In the genomic region with DNA sequence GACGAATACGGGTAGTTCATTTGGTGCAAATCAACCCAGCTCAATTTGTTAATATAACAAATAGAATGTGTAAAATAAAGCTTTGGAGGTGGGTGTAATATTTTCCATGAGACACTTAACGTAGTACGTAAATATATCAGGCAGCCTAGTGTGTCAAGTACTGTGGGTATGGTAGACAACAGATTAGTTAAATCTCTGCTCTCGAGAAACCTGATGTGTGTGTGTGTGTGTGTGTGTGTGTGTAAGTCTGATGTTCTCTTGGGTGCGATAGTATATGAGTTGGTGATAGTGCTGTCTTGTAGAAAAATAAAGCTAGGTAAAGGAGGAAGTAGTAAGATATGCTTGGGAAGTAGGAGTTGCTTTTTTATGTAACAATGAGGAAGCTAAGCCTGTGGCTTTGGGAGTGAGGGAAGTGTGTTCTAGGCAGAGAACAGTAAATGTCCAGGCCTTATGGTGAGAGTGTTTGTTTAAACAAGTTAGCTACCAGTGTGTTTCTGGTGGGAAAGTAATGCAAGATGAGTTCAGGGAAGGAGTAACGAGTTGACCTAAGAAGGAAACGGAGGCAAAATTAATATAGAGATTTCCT, we compare ENCODE assay signal across 14 cellular contexts. TPM values are rescaled to one million over a fixed set of nuclear protein-coding genes. Genes with fewer than 3 reads are reported as not detected.
DNase-seq lines count a peak whose midpoint lies in the region; ATAC-seq and TF ChIP-seq lines count a peak whose summit lies in the region.
"Had no signal": no experiment of that assay in that cellular context is flagged by ENCODE, and none has a peak within 500 bp of the region (broad histone marks: within the 10 kb centered on the region; RNA-seq: fewer than 3 reads in every experiment).

No MANE protein-coding gene starts in this region.

- ATAC-seq in T-helper 17 cell (no peak), body of pancreas (no peak), HG03571 (IDR thresholded peaks at IDR 0.05; ENCODE audit: unreplicated experiment) (no peak)

- H3K4me3 ChIP-seq in left ventricle myocardium inferior (no peak overlapping the region), neural progenitor cell (no peak overlapping the region), body of pancreas (no peak overlapping the region)
- H3K4me3 ChIP-seq: stomach had no signal

- no peak overlapping the region for H3K9ac ChIP-seq in neural progenitor cell

- intact Hi-C loops in left ventricle myocardium inferior (cut with micrococcal nuclease) (no loop called here), body of pancreas (cut with DNase I) (no loop called here)

- no peak for DNase-seq in HFFc6
- DNase-seq in T-helper 17 cell: no peak
- DNase-seq in left ventricle myocardium inferior: no peak
- DNase-seq in neural progenitor cell (ENCODE audit: low spot score): peak; percentile 25
- no peak for DNase-seq in NCI-H748 (lab: John Stamatoyannopoulos, UW; ENCODE audit: unreplicated experiment)
- no peak for DNase-seq in body of pancreas
- DNase-seq in hepatic stellate cell (ENCODE audit: low spot score): no peak
- DNase-seq: activated CD8-positive, alpha-beta memory T cell treated with anti-CD3 and anti-CD28 coated beads for 24 hours; NCI-H345; occipital lobe; stimulated activated CD4-positive, alpha-beta T cell treated with anti-CD3 and anti-CD28 coated beads, Interleukin-2, amount 100 ng/mL, for 24 hours; stomach; SW 1271 had no signal

- WGBS in body of pancreas, 2 donors: 53 to 65% methylated on average over 8 of the region's 8 CpGs

- TF ChIP-seq CTCF in HFFc6 (IDR thresholded peaks at IDR 0.05): no peak
- no peak for TF ChIP-seq CTCF in left ventricle myocardium inferior (IDR thresholded peaks at IDR 0.05; ENCODE audit: borderline replicate concordance)
- TF ChIP-seq CTCF in neural progenitor cell (IDR thresholded peaks at IDR 0.05): no peak
- no peak for TF ChIP-seq CTCF in body of pancreas (IDR thresholded peaks at IDR 0.05)

- H4K20me1 ChIP-seq in neural progenitor cell (ENCODE audit: low read depth): peaks cover 100% of the 10 kb centered on the region

- H3K36me3 Mint-ChIP-seq in HFFc6 (ENCODE audit: low read depth): peaks cover 57% of the 10 kb centered on the region
- peaks cover 20% of the 10 kb centered on the region for H3K36me3 Mint-ChIP-seq in T-helper 17 cell (ENCODE audit: low read depth)
- H3K36me3 Mint-ChIP-seq in neural progenitor cell: peaks cover 55% of the 10 kb centered on the region

- H3K27me3 ChIP-seq in left ventricle myocardium inferior (ENCODE audit: low read depth): no peaks in the 10 kb centered on the region
- no peaks in the 10 kb centered on the region for H3K27me3 ChIP-seq in neural progenitor cell
- H3K27me3 ChIP-seq in body of pancreas: no peaks in the 10 kb centered on the region
- H3K27me3 ChIP-seq: stomach had no signal

- peak overlapping the region; percentile 15 for H3K27ac ChIP-seq in left ventricle myocardium inferior (replicated peaks)
- peak overlapping the region; percentile 56 for H3K27ac ChIP-seq in neural progenitor cell
- H3K27ac ChIP-seq in body of pancreas: peak overlapping the region in 1 of 4 donors; percentile 36

- peaks cover 100% of the 10 kb centered on the region for H3K79me2 ChIP-seq in neural progenitor cell (ENCODE audit: low read depth)

- H2AFZ ChIP-seq in neural progenitor cell (replicated peaks): no peak overlapping the region

- no peaks in the 10 kb centered on the region for H3K27me3 Mint-ChIP-seq in HFFc6 (ENCODE audit: insufficient read depth)
- H3K27me3 Mint-ChIP-seq in T-helper 17 cell: no peaks in the 10 kb centered on the region
- H3K27me3 Mint-ChIP-seq in neural progenitor cell (ENCODE audit: insufficient read depth, low read depth): no peaks in the 10 kb centered on the region

- peaks cover 65% of the 10 kb centered on the region for H3K4me1 Mint-ChIP-seq in HFFc6 (ENCODE audit: low read depth)
- H3K4me1 Mint-ChIP-seq in T-helper 17 cell: peaks cover 53% of the 10 kb centered on the region
- peaks cover 29% of the 10 kb centered on the region for H3K4me1 Mint-ChIP-seq in neural progenitor cell

- H3K9me3 Mint-ChIP-seq in HFFc6 (no peaks in the 10 kb centered on the region), neural progenitor cell (no peaks in the 10 kb centered on the region)

- no peak for TF ChIP-seq POLR2A in body of pancreas (IDR thresholded peaks at IDR 0.05)

- H3K4me1 ChIP-seq in left ventricle myocardium inferior (peaks cover 72% of the 10 kb centered on the region), neural progenitor cell (peaks cover 35% of the 10 kb centered on the region), body of pancreas (peaks cover 41% of the 10 kb centered on the region)

- H3K36me3 ChIP-seq in left ventricle myocardium inferior: peaks cover 11% of the 10 kb centered on the region
- peaks cover 10% of the 10 kb centered on the region for H3K36me3 ChIP-seq in neural progenitor cell
- H3K36me3 ChIP-seq in body of pancreas (replicated peaks in 1 of 2; ENCODE audit: insufficient read depth in 1 of 2, low read depth in 2 of 2): peaks cover 0 to 5% of the 10 kb centered on the region in 2 donors

- H3K4me2 ChIP-seq in neural progenitor cell: peak overlapping the region; percentile 40

- H3K9me3 ChIP-seq in T-helper 17 cell (ENCODE audit: control insufficient read depth, low read length, poor library complexity, severe bottlenecking) (no peaks in the 10 kb centered on the region), left ventricle myocardium inferior (replicated peaks) (no peaks in the 10 kb centered on the region), neural progenitor cell (ENCODE audit: low read depth) (no peaks in the 10 kb centered on the region), body of pancreas (no peaks in the 10 kb centered on the region)
- H3K9me3 ChIP-seq: stomach had no signal

- H3K4me3 Mint-ChIP-seq in HFFc6 (no peak overlapping the region), T-helper 17 cell (peak overlapping the region; percentile 7), neural progenitor cell (no peak overlapping the region)

- peak overlapping the region; percentile 4; the same call in 1 of the 2 replicates for H3K27ac Mint-ChIP-seq in HFFc6
- peak overlapping the region; percentile 4 for H3K27ac Mint-ChIP-seq in T-helper 17 cell
- no peak overlapping the region for H3K27ac Mint-ChIP-seq in neural progenitor cell

- H3F3A ChIP-seq in neural progenitor cell (ENCODE audit: low read depth): peaks cover 40% of the 10 kb centered on the region

RNA-seq across cellular contexts. Expression of a gene that starts 26.1 kb away (rescaled TPM):
- 10 to 100 TPM; 67.2 to 81.5 (median 74.3) TPM for total RNA-seq in HFFc6 (2021; fragmentation: NEBNext Ultra II Directional; extraction: Animal tissue kit (Norgen Biotek cat#: 25700))
- total RNA-seq in T-helper 17 cell: 100 to 1,000 TPM; 171 to 195 TPM
- total RNA-seq in left ventricle myocardium inferior: 103 TPM
- total RNA-seq in neural progenitor cell (ENCODE audit: low replicate concordance): 138 and 174 TPM in 2 replicates
- total RNA-seq in body of pancreas: 10 to 100 TPM; 43.8 to 58.3 TPM
